24 cellular contexts compared by ENCODE assay signal in the genomic region with DNA sequence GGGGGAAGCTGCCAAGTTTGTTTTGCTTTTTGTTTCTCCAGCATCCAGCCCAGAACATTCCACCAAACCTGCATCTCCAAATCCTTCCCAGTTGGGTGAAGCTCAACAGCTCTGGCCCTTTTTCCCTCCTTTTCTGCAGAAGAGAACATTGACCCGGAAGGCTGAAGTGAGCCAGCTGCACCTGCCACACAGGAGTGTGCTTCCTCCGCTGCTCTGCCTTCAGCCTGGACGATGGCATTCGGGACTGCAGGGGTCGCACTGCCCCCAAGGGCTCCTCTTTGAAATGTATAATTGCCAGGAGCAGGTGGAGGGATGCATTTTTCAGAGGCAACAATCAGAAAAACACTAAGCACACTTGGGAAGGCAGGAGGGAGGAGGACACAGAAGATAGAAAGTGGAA. TPM values are rescaled to one million over a fixed set of nuclear protein-coding genes. Genes with fewer than 3 reads are reported as not detected.
"Had no signal": no experiment of that assay in that cellular context is flagged by ENCODE, and none has a peak within 500 bp of the region (broad histone marks: within the 10 kb centered on the region; RNA-seq: fewer than 3 reads in every experiment).

No MANE protein-coding gene starts in this region.

- H3K27ac Mint-ChIP-seq: activated CD4-positive, alpha-beta memory T cell treated with anti-CD3 and anti-CD28 coated beads for 36 hours; activated naive CD4-positive, alpha-beta T cell treated with anti-CD3 and anti-CD28 coated beads, Interleukin-2, amount 10 ng/mL, durations not matched to agents 7 days and 5 days; immature natural killer cell; naive thymus-derived CD4-positive, alpha-beta T cell; T-helper 17 cell; type B pancreatic cell had no signal

- H3K36me3 Mint-ChIP-seq: activated CD4-positive, alpha-beta memory T cell treated with anti-CD3 and anti-CD28 coated beads for 36 hours; activated naive CD4-positive, alpha-beta T cell treated with anti-CD3 and anti-CD28 coated beads, Interleukin-2, amount 10 ng/mL, durations not matched to agents 7 days and 5 days; immature natural killer cell; naive thymus-derived CD4-positive, alpha-beta T cell; type B pancreatic cell had no signal

- DNase-seq: activated CD4-positive, alpha-beta memory T cell treated with anti-CD3 and anti-CD28 coated beads for 36 hours; activated CD4-positive, alpha-beta T cell treated with anti-CD3 and anti-CD28 coated beads for 48 hours; activated effector memory CD4-positive, alpha-beta T cell treated with anti-CD3 and anti-CD28 coated beads, Interleukin-2, amount 50 U/mL, for 16 hours; activated naive CD4-positive, alpha-beta T cell treated with anti-CD3 and anti-CD28 coated beads, Interleukin-2, amount 10 ng/mL, durations not matched to agents 7 days and 5 days; activated T-cell treated with anti-CD3 and anti-CD28 coated beads for 4 hours; amygdala; heart right ventricle; immature natural killer cell; left lung; naive thymus-derived CD4-positive, alpha-beta T cell; sigmoid colon; stimulated activated CD4-positive, alpha-beta T cell treated with anti-CD3 and anti-CD28 coated beads, Interleukin-15, amount 100 ng/mL, for 24 hours; stimulated activated naive CD4-positive, alpha-beta T cell; T-helper 17 cell had no signal

- ATAC-seq: heart right ventricle; left lung; naive thymus-derived CD4-positive, alpha-beta T cell; T-helper 17 cell had no signal

- H3K9me3 ChIP-seq: heart right ventricle, left lung, sigmoid colon, thoracic aorta had no signal

- H3K9me3 Mint-ChIP-seq: activated CD4-positive, alpha-beta memory T cell treated with anti-CD3 and anti-CD28 coated beads for 36 hours; activated naive CD4-positive, alpha-beta T cell treated with anti-CD3 and anti-CD28 coated beads, Interleukin-2, amount 10 ng/mL, durations not matched to agents 7 days and 5 days; neural crest cell; type B pancreatic cell had no signal

- H3K4me3 Mint-ChIP-seq: activated CD4-positive, alpha-beta memory T cell treated with anti-CD3 and anti-CD28 coated beads for 36 hours; activated naive CD4-positive, alpha-beta T cell treated with anti-CD3 and anti-CD28 coated beads, Interleukin-2, amount 10 ng/mL, durations not matched to agents 7 days and 5 days; immature natural killer cell; naive thymus-derived CD4-positive, alpha-beta T cell; neural crest cell; T-helper 17 cell; type B pancreatic cell had no signal

- H3K4me1 Mint-ChIP-seq: activated naive CD4-positive, alpha-beta T cell treated with anti-CD3 and anti-CD28 coated beads, Interleukin-2, amount 10 ng/mL, durations not matched to agents 7 days and 5 days; immature natural killer cell had no signal

- H3K27me3 ChIP-seq: heart right ventricle, left lung, sigmoid colon had no signal

- H3K4me2 ChIP-seq: smooth muscle cell had no signal

- H3K27ac ChIP-seq: coronary artery, epithelial cell of prostate, heart right ventricle, left lung, sigmoid colon, thoracic aorta had no signal

- H3K36me3 ChIP-seq: heart right ventricle, left lung, sigmoid colon, thoracic aorta had no signal

- H3K4me3 ChIP-seq: coronary artery, heart right ventricle, left lung, lung, sigmoid colon, smooth muscle cell, thoracic aorta had no signal

RNA-seq across cellular contexts. Expression of a gene that starts 41.8 kb away (rescaled TPM):
- total RNA-seq: activated CD4-positive, alpha-beta memory T cell treated with anti-CD3 and anti-CD28 coated beads for 36 hours; bronchial epithelial cell; fibroblast of villous mesenchyme had no signal
- polyA plus RNA-seq: immature natural killer cell; naive thymus-derived CD4-positive, alpha-beta T cell; smooth muscle cell had no signal

RNA-seq across cellular contexts. Expression of a gene that starts 58.0 kb away (rescaled TPM):
- total RNA-seq: bronchial epithelial cell, fibroblast of villous mesenchyme, neural crest cell, renal cortical epithelial cell, smooth muscle cell had no signal
- polyA plus RNA-seq: naive thymus-derived CD4-positive, alpha-beta T cell; smooth muscle cell had no signal
